In the genomic region with DNA sequence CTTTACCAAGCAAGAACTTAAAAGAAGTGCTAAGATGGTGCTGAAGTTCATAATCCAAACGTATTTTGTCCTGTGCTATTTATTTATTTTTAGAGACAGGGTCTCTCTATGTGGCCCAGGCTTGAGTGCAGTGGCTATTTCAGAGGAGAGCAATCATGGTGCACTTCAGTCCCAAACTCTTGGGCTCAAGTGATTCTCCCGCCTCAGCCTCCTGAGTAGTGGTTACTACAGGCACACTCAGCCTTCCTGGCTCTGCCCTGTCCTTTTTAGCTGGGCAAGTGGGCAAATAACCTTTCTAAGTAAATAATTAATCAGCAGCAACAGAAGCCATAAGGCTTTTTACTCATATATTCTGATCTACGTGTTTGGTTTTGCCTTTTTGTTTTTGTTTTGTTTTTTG, we compare ENCODE assay signal across 14 cellular contexts. TPM values are rescaled to one million over a fixed set of nuclear protein-coding genes. Genes with fewer than 3 reads are reported as not detected.
DNase-seq lines count a peak whose midpoint lies in the region; ATAC-seq, FAIRE-seq and TF ChIP-seq lines count a peak whose summit lies in the region.
"Had no signal": no experiment of that assay in that cellular context is flagged by ENCODE, and none has a peak within 500 bp of the region (broad histone marks: within the 10 kb centered on the region; RNA-seq: fewer than 3 reads in every experiment).

No MANE protein-coding gene starts in this region.

- DNase-seq in CD4-positive, CD25-positive, alpha-beta regulatory T cell, result no peak
- DNase-seq in HAP-1 (ENCODE audit: low spot score in 2 of 2) (no peak), activated B cell treated with CpG ODN at 0.5 μM for 24 hours (no peak), HepG2 (ENCODE audit: low spot score) (no peak), head of caudate nucleus (no peak), T1000 (lab: John Stamatoyannopoulos, UW) (no peak)
- DNase-seq: H7; heart left ventricle; NCI-H2029 treated with DMSO at 0.1 percent for 48 hours; stimulated activated CD4-positive, alpha-beta T cell treated with anti-CD3 and anti-CD28 coated beads, Interleukin-12 subunit alpha, Interleukin-12 subunit beta, amount 100 ng/mL, for 4 hours; stimulated activated naive B cell treated with anti-CD40 and anti-IgM and Interleukin-4, amounts not matched to agents 10 μg/mL and 1 μg/mL and 100 μg/mL, for 72 hours had no signal

- WGBS in HepG2 (ENCODE audit: low lambda C conversion rate), result 41% methylated on average over 3 of the region's 3 CpGs

- peaks cover 33 to 63% (median 49%) of the 10 kb centered on the region in 4 donors for H3K4me1 Mint-ChIP-seq in CD4-positive, CD25-positive, alpha-beta regulatory T cell
- peaks cover 35% of the 10 kb centered on the region for H3K4me1 Mint-ChIP-seq in activated B cell treated with CpG ODN at 0.5 μM for 24 hours

- TF ChIP-seq CTCF in activated B cell treated with CpG ODN at 0.5 μM for 24 hours (IDR thresholded peaks at IDR 0.05), result no peak
- TF ChIP-seq CTCF in HepG2 (CRISPR knock-in tag; IDR thresholded peaks at IDR 0.05), result no peak

- H3K9me3 Mint-ChIP-seq in CD4-positive, CD25-positive, alpha-beta regulatory T cell, result peaks cover 0 to 1% (median 0%) of the 10 kb centered on the region in 7 donors
- H3K9me3 Mint-ChIP-seq in activated B cell treated with CpG ODN at 0.5 μM for 24 hours, result no peaks in the 10 kb centered on the region
- H3K9me3 Mint-ChIP-seq: stimulated activated naive B cell treated with anti-CD40 and anti-IgM and Interleukin-4, amounts not matched to agents 10 μg/mL and 1 μg/mL and 100 μg/mL, for 72 hours had no signal

- H2AFZ ChIP-seq in HepG2 (ENCODE audit: low read length), result no peak overlapping the region

- no TSS peak for BruUV-seq in HepG2 (replicated peaks; lab: Mats Ljungman, UMichigan)

- peak overlapping the region in 2 of 3 donors; percentile 77 to 94 for H3K27ac Mint-ChIP-seq in CD4-positive, CD25-positive, alpha-beta regulatory T cell
- no peak overlapping the region for H3K27ac Mint-ChIP-seq in activated B cell treated with CpG ODN at 0.5 μM for 24 hours
- H3K27ac Mint-ChIP-seq: stimulated activated naive B cell treated with anti-CD40 and anti-IgM and Interleukin-4, amounts not matched to agents 10 μg/mL and 1 μg/mL and 100 μg/mL, for 72 hours had no signal

- no peak for TF ChIP-seq EP300 in HepG2 (IDR thresholded peaks at IDR 0.05; ENCODE audit: low read depth in 2 of 2, low read length in 2 of 2)
- TF ChIP-seq EP300 in HepG2 (CRISPR knock-in tag; IDR thresholded peaks at IDR 0.05; ENCODE audit: borderline replicate concordance), result no peak

- H3K4me1 ChIP-seq in CD4-positive, CD25-positive, alpha-beta regulatory T cell (ENCODE audit: control insufficient read depth, insufficient read depth, low read length, poor library complexity, severe bottlenecking), result peaks cover 25% of the 10 kb centered on the region
- H3K4me1 ChIP-seq in HAP-1 (peaks cover 28% of the 10 kb centered on the region), HepG2 (ENCODE audit: insufficient read depth, low read length) (peaks cover 72% of the 10 kb centered on the region)

- H3K27ac ChIP-seq in CD4-positive, CD25-positive, alpha-beta regulatory T cell (ENCODE audit: insufficient read depth, low read length, poor library complexity, severe bottlenecking), result peak overlapping the region; percentile 75
- H3K27ac ChIP-seq in HepG2 (ENCODE audit: extremely low read length, insufficient read depth, low read length), result peak overlapping the region; percentile 16

- H3K4me3 Mint-ChIP-seq in CD4-positive, CD25-positive, alpha-beta regulatory T cell, result peak overlapping the region; percentile 63 to 98 (median 93)
- H3K4me3 Mint-ChIP-seq in activated B cell treated with CpG ODN at 0.5 μM for 24 hours, result peak overlapping the region; percentile 11

- no peak for ATAC-seq in CD4-positive, CD25-positive, alpha-beta regulatory T cell (ENCODE audit: low read depth in 2 of 2)
- no peak for ATAC-seq in activated B cell treated with CpG ODN at 0.5 μM for 24 hours (ENCODE audit: low read depth)
- ATAC-seq in HepG2, result no peak
- ATAC-seq in GM21367 (IDR thresholded peaks at IDR 0.05; ENCODE audit: unreplicated experiment), result no peak
- ATAC-seq in GM21786 (IDR thresholded peaks at IDR 0.05; ENCODE audit: unreplicated experiment), result no peak
- ATAC-seq: heart left ventricle; stimulated activated naive B cell treated with anti-CD40 and anti-IgM and Interleukin-4, amounts not matched to agents 10 μg/mL and 1 μg/mL and 100 μg/mL, for 72 hours had no signal

- CTCF ChIA-PET in activated B cell treated with CpG ODN at 0.5 μM for 24 hours (lab: Charles Lee), result interaction anchor here (1.6 kb wide), 1 partner anchor 25 kb away, joined by 5 read pairs; no protein-coding TSS in a partner anchor
- CTCF ChIA-PET in HepG2 (lab: Yijun Ruan, JAX; ENCODE audit: low intra/inter-chr PET ratio, low total read pairs), result no interaction called here

- peaks cover 23% of the 10 kb centered on the region for H4K20me1 ChIP-seq in HepG2 (ENCODE audit: insufficient read depth, low read length)

- TF ChIP-seq RAD21 in HepG2 (CRISPR knock-in tag; IDR thresholded peaks at IDR 0.05), result no peak

- peaks cover 65% of the 10 kb centered on the region for H3K79me2 ChIP-seq in HepG2 (ENCODE audit: insufficient read depth, low read length)

- no peaks in the 10 kb centered on the region for H3K9me3 ChIP-seq in CD4-positive, CD25-positive, alpha-beta regulatory T cell (ENCODE audit: control insufficient read depth in 2 of 2, low read length in 2 of 2)
- H3K9me3 ChIP-seq in HAP-1 (no peaks in the 10 kb centered on the region), HepG2 (ENCODE audit: low read length) (no peaks in the 10 kb centered on the region)
- H3K9me3 ChIP-seq: heart left ventricle had no signal

- no peaks in the 10 kb centered on the region for H3K27me3 Mint-ChIP-seq in CD4-positive, CD25-positive, alpha-beta regulatory T cell
- no peaks in the 10 kb centered on the region for H3K27me3 Mint-ChIP-seq in activated B cell treated with CpG ODN at 0.5 μM for 24 hours
- H3K27me3 Mint-ChIP-seq: stimulated activated naive B cell treated with anti-CD40 and anti-IgM and Interleukin-4, amounts not matched to agents 10 μg/mL and 1 μg/mL and 100 μg/mL, for 72 hours had no signal

- peak overlapping the region; percentile 67 for H3K4me2 ChIP-seq in HepG2 (ENCODE audit: low read depth, low read length)

- no peaks in the 10 kb centered on the region for H3K27me3 ChIP-seq in CD4-positive, CD25-positive, alpha-beta regulatory T cell (ENCODE audit: control insufficient read depth, insufficient read depth, low read length)
- H3K27me3 ChIP-seq in HAP-1 (ENCODE audit: low read depth) (no peaks in the 10 kb centered on the region), HepG2 (ENCODE audit: control insufficient read depth in 1 of 2, insufficient read depth in 2 of 2, low read length in 2 of 2) (no peaks in the 10 kb centered on the region)
- H3K27me3 ChIP-seq: heart left ventricle had no signal

- FAIRE-seq in HepG2 (lab: Jason Lieb, UNC), result no peak
- FAIRE-seq: colon had no signal

- intact Hi-C loops in activated B cell treated with CpG ODN at 0.5 μM for 24 hours (cut with micrococcal nuclease) (loop anchor here (5.0 kb wide), 1 partner anchor 134 kb away; a partner anchor contains a TSS), HepG2 (cut with micrococcal nuclease; ENCODE audit: unreplicated experiment) (loop anchor here (2.0 kb wide), 1 partner anchor 13 kb away; no protein-coding TSS in a partner anchor), head of caudate nucleus (cut with DNase I) (no loop called here)

- H3K36me3 Mint-ChIP-seq in CD4-positive, CD25-positive, alpha-beta regulatory T cell, result no peaks in the 10 kb centered on the region
- H3K36me3 Mint-ChIP-seq in activated B cell treated with CpG ODN at 0.5 μM for 24 hours (ENCODE audit: low read depth), result no peaks in the 10 kb centered on the region

- H3K9ac ChIP-seq in HepG2 (ENCODE audit: insufficient read depth, low read depth, low read length), result peak overlapping the region; percentile 13; the same call in 1 of the 2 replicates

- TF ChIP-seq POLR2A in HepG2 (IDR thresholded peaks at IDR 0.05; ENCODE audit: insufficient read depth in 1 of 2, low read depth in 2 of 2, low read length in 2 of 2), result no peak

- H3K4me3 ChIP-seq in CD4-positive, CD25-positive, alpha-beta regulatory T cell (ENCODE audit: low read depth, low read length), result peak overlapping the region; percentile 89
- peak overlapping the region; percentile 68 for H3K4me3 ChIP-seq in HAP-1
- H3K4me3 ChIP-seq in HepG2 (replicated peaks in 1 of 3; ENCODE audit: insufficient read depth in 1 of 3, low read depth in 2 of 3, low read length in 3 of 3), result peak overlapping the region in 2 of 3 experiments; percentile 92 to 94; a peak in 2 of 6 replicates

- no peaks in the 10 kb centered on the region for H3K36me3 ChIP-seq in CD4-positive, CD25-positive, alpha-beta regulatory T cell (ENCODE audit: control insufficient read depth, insufficient read depth, low read length)
- H3K36me3 ChIP-seq in HAP-1 (replicated peaks) (peaks cover under 1% of the 10 kb centered on the region), HepG2 (replicated peaks in 1 of 2; ENCODE audit: control insufficient read depth in 1 of 2, insufficient read depth in 2 of 2, low read length in 2 of 2) (no peaks in the 10 kb centered on the region)
- H3K36me3 ChIP-seq: heart left ventricle had no signal

- POLR2A ChIA-PET in activated B cell treated with CpG ODN at 0.5 μM for 24 hours (lab: Charles Lee) (interaction anchor here (0.6 kb wide), 1 partner anchor 194 kb away, joined by 4 read pairs; no protein-coding TSS in a partner anchor), HepG2 (lab: Yijun Ruan, JAX) (interaction anchor here (1.3 to 2.0 kb wide), 3 partner anchors 10 to 28 kb away, joined by 3 to 6 read pairs (median 4); no protein-coding TSS in a partner anchor)

- in situ Hi-C loops in HAP-1 (cut with MboI; ENCODE audit: low sequenced_read_pairs) (no loop called here), HepG2 (cut with HindIII; ENCODE audit: extremely low pct_ligation_motif_present, low pct_unique_long_range_greater_than_20kb) (no loop called here)

RNA-seq across cellular contexts. Expression of a gene that starts 2.6 kb away (rescaled TPM):
- 95.8 TPM for total RNA-seq in CD4-positive, CD25-positive, alpha-beta regulatory T cell
- 1 to 10 TPM; 5.9 to 7.6 (median 7.0) TPM for polyA plus RNA-seq in CD4-positive, CD25-positive, alpha-beta regulatory T cell
- total RNA-seq in activated B cell treated with CpG ODN at 0.5 μM for 24 hours, result 40.3 and 44.6 TPM in 2 replicates
- 62.0 and 65.9 TPM in 2 replicates for total RNA-seq in HepG2 (2016; rRNA removed; fragmentation: Illumina TruSeq; extraction: Trizol)
- total RNA-seq in HepG2 (2016; cell fraction: cytosol; rRNA removed; fragmentation: Illumina TruSeq; extraction: Trizol; ENCODE audit: low read depth), result 184 and 195 TPM in 2 replicates
- total RNA-seq in HepG2 (2016; cell fraction: insoluble cytoplasmic fraction; rRNA removed; fragmentation: Illumina TruSeq; extraction: Trizol), result 53.2 and 63.6 TPM in 2 replicates
- total RNA-seq in HepG2 (2016; cell fraction: membrane; rRNA removed; fragmentation: Illumina TruSeq; extraction: Trizol), result 147 and 176 TPM in 2 replicates
- total RNA-seq in HepG2 (2016; cell fraction: nucleus; rRNA removed; fragmentation: Illumina TruSeq; extraction: Trizol), result 58.7 and 66.8 TPM in 2 replicates
- polyA plus RNA-seq in HepG2 (2011; rRNA removed), result 19.4 and 22.0 TPM in 2 replicates
- polyA plus RNA-seq in HepG2 (2011; cell fraction: cytosol; rRNA removed), result 11.1 and 12.8 TPM in 2 replicates
- 56.9 and 75.7 TPM in 2 replicates for polyA plus RNA-seq in HepG2 (2011; cell fraction: nucleus; rRNA removed)
- polyA plus RNA-seq in HepG2 (2012), result 26.3 and 32.9 TPM in 2 replicates
- polyA plus RNA-seq in HepG2 (2016; cell fraction: cytosol; fragmentation: Illumina TruSeq; extraction: Trizol; ENCODE audit: low read depth), result 11.4 and 12.5 TPM in 2 replicates
- 37.5 and 47.3 TPM in 2 replicates for polyA plus RNA-seq in HepG2 (2016; cell fraction: insoluble cytoplasmic fraction; fragmentation: Illumina TruSeq; extraction: Trizol; ENCODE audit: low read depth)
- polyA plus RNA-seq in HepG2 (2016; cell fraction: membrane; fragmentation: Illumina TruSeq; extraction: Trizol; ENCODE audit: low read depth), result 30.1 and 30.2 TPM in 2 replicates
- polyA plus RNA-seq in HepG2 (2016; cell fraction: nucleus; fragmentation: Illumina TruSeq; extraction: Trizol; ENCODE audit: insufficient read depth, low read depth), result 107 and 112 TPM in 2 replicates
- polyA minus RNA-seq in HepG2 (2011; rRNA and poly(A)+ RNA removed; ENCODE audit: low replicate concordance), result 72.2 and 123 TPM in 2 replicates
- polyA minus RNA-seq in HepG2 (2011; cell fraction: cytosol; rRNA and poly(A)+ RNA removed), result 27.9 and 31.4 TPM in 2 replicates
- polyA minus RNA-seq in HepG2 (2011; cell fraction: nucleus; rRNA and poly(A)+ RNA removed), result 66.3 and 67.3 TPM in 2 replicates

RNA-seq across cellular contexts. Expression of a gene that starts 17.8 kb away (rescaled TPM):
- 41.8 TPM for total RNA-seq in CD4-positive, CD25-positive, alpha-beta regulatory T cell
- polyA plus RNA-seq in CD4-positive, CD25-positive, alpha-beta regulatory T cell, result 10 to 100 TPM; 10.3 to 13.0 (median 12.3) TPM
- 52.5 and 60.3 TPM in 2 replicates for total RNA-seq in activated B cell treated with CpG ODN at 0.5 μM for 24 hours
- total RNA-seq in HepG2 (2016; rRNA removed; fragmentation: Illumina TruSeq; extraction: Trizol), result 29.4 and 41.6 TPM in 2 replicates
- total RNA-seq in HepG2 (2016; cell fraction: cytosol; rRNA removed; fragmentation: Illumina TruSeq; extraction: Trizol; ENCODE audit: low read depth), result 5.3 and 7.1 TPM in 2 replicates
- 25.4 and 43.2 TPM in 2 replicates for total RNA-seq in HepG2 (2016; cell fraction: insoluble cytoplasmic fraction; rRNA removed; fragmentation: Illumina TruSeq; extraction: Trizol)
- total RNA-seq in HepG2 (2016; cell fraction: membrane; rRNA removed; fragmentation: Illumina TruSeq; extraction: Trizol), result 10.6 and 10.8 TPM in 2 replicates
- total RNA-seq in HepG2 (2016; cell fraction: nucleus; rRNA removed; fragmentation: Illumina TruSeq; extraction: Trizol), result 39.8 and 46.4 TPM in 2 replicates
- 9.7 and 14.7 TPM in 2 replicates for polyA plus RNA-seq in HepG2 (2011; rRNA removed)
- 6.3 and 8.5 TPM in 2 replicates for polyA plus RNA-seq in HepG2 (2011; cell fraction: cytosol; rRNA removed)
- polyA plus RNA-seq in HepG2 (2011; cell fraction: nucleus; rRNA removed), result 56.2 and 61.1 TPM in 2 replicates
- polyA plus RNA-seq in HepG2 (2012), result 12.6 and 16.7 TPM in 2 replicates
- polyA plus RNA-seq in HepG2 (2016; cell fraction: cytosol; fragmentation: Illumina TruSeq; extraction: Trizol; ENCODE audit: low read depth), result 1.6 and 2.1 TPM in 2 replicates
- polyA plus RNA-seq in HepG2 (2016; cell fraction: insoluble cytoplasmic fraction; fragmentation: Illumina TruSeq; extraction: Trizol; ENCODE audit: low read depth), result 14.8 and 19.6 TPM in 2 replicates
- 3.7 and 4.3 TPM in 2 replicates for polyA plus RNA-seq in HepG2 (2016; cell fraction: membrane; fragmentation: Illumina TruSeq; extraction: Trizol; ENCODE audit: low read depth)
- 74.4 and 84.9 TPM in 2 replicates for polyA plus RNA-seq in HepG2 (2016; cell fraction: nucleus; fragmentation: Illumina TruSeq; extraction: Trizol; ENCODE audit: insufficient read depth, low read depth)
- polyA minus RNA-seq in HepG2 (2011; rRNA and poly(A)+ RNA removed; ENCODE audit: low replicate concordance), result 41.3 and 51.6 TPM in 2 replicates
- polyA minus RNA-seq in HepG2 (2011; cell fraction: cytosol; rRNA and poly(A)+ RNA removed), result 26.3 and 30.1 TPM in 2 replicates
- 21.1 and 31.3 TPM in 2 replicates for polyA minus RNA-seq in HepG2 (2011; cell fraction: nucleus; rRNA and poly(A)+ RNA removed)
